ENCODE assay signal across 2 cellular contexts in the genomic region with DNA sequence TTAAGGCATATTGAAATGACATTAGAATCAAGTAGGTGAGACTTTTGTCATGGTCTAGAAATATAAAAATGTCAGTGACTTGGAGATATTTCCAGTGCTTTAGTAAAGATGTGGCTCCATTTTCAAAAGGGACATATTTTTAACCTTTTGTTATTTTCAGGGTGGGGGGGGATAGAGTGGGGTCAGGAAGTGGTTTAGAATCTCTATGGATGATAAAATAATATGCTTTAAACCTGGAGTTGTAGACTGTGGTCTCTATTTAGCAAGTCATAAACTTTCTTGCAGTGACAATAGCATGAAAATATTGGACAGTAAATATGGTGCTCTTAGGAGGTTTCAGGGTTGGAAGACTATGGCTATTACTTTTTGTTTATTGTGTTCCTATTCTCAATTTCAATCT.
TF ChIP-seq lines count a peak whose summit lies in the region.

No MANE protein-coding gene starts in this region.

TF ChIP-seq in SK-N-SH, 30 proteins besides CTCF, POLR2A, EP300 and RAD21 (continued from another document):
- TF ChIP-seq IRF3 (IDR thresholded peaks at IDR 0.05; ENCODE audit: low read depth, low read length) (no peak), NRF1 (IDR thresholded peaks at IDR 0.05; ENCODE audit: low read depth, low read length) (no peak), NFIC (IDR thresholded peaks at IDR 0.05; ENCODE audit: borderline replicate concordance) (no peak), TAF1 (IDR thresholded peaks at IDR 0.05; ENCODE audit: borderline replicate concordance, low read depth, low read length) (no peak), JUND (IDR thresholded peaks at IDR 0.05) (no peak), GATA2 (CRISPR knock-in tag; IDR thresholded peaks at IDR 0.05) (no peak), SIN3A (IDR thresholded peaks at IDR 0.05; ENCODE audit: borderline replicate concordance, low read depth, low read length) (no peak), TCF12 (IDR thresholded peaks at IDR 0.05) (no peak), RXRA (IDR thresholded peaks at IDR 0.05; ENCODE audit: borderline replicate concordance, low read depth) (no peak)
- TF ChIP-seq, protein P1, sequence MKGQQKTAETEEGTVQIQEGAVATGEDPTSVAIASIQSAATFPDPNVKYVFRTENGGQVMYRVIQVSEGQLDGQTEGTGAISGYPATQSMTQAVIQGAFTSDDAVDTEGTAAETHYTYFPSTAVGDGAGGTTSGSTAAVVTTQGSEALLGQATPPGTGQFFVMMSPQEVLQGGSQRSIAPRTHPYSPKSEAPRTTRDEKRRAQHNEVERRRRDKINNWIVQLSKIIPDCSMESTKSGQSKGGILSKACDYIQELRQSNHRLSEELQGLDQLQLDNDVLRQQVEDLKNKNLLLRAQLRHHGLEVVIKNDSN (IDR thresholded peaks at IDR 0.05; ENCODE audit: borderline replicate concordance, low read depth), result no peak
- TF ChIP-seq, protein P2, sequence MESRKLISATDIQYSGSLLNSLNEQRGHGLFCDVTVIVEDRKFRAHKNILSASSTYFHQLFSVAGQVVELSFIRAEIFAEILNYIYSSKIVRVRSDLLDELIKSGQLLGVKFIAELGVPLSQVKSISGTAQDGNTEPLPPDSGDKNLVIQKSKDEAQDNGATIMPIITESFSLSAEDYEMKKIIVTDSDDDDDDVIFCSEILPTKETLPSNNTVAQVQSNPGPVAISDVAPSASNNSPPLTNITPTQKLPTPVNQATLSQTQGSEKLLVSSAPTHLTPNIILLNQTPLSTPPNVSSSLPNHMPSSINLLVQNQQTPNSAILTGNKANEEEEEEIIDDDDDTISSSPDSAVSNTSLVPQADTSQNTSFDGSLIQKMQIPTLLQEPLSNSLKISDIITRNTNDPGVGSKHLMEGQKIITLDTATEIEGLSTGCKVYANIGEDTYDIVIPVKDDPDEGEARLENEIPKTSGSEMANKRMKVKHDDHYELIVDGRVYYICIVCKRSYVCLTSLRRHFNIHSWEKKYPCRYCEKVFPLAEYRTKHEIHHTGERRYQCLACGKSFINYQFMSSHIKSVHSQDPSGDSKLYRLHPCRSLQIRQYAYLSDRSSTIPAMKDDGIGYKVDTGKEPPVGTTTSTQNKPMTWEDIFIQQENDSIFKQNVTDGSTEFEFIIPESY (IDR thresholded peaks at IDR 0.05; ENCODE audit: borderline replicate concordance, low read depth), result no peak

TF ChIP-seq in SK-N-SH treated with all-trans-retinoic acid at 6 μM for 48 hours, 23 proteins besides CTCF, POLR2A, EP300 and RAD21 (continued from another document):
- no peak for TF ChIP-seq GLIS3 (CRISPR knock-in tag; IDR thresholded peaks at IDR 0.05)
- TF ChIP-seq, protein P3, sequence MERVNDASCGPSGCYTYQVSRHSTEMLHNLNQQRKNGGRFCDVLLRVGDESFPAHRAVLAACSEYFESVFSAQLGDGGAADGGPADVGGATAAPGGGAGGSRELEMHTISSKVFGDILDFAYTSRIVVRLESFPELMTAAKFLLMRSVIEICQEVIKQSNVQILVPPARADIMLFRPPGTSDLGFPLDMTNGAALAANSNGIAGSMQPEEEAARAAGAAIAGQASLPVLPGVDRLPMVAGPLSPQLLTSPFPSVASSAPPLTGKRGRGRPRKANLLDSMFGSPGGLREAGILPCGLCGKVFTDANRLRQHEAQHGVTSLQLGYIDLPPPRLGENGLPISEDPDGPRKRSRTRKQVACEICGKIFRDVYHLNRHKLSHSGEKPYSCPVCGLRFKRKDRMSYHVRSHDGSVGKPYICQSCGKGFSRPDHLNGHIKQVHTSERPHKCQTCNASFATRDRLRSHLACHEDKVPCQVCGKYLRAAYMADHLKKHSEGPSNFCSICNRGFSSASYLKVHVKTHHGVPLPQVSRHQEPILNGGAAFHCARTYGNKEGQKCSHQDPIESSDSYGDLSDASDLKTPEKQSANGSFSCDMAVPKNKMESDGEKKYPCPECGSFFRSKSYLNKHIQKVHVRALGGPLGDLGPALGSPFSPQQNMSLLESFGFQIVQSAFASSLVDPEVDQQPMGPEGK (CRISPR knock-in tag; IDR thresholded peaks at IDR 0.05; ENCODE audit: borderline replicate concordance), result no peak
- no peak for TF ChIP-seq RARB (CRISPR knock-in tag; IDR thresholded peaks at IDR 0.05)
- TF ChIP-seq ZNF8 (CRISPR knock-in tag; IDR thresholded peaks at IDR 0.05), result no peak
- TF ChIP-seq CREB5 (CRISPR knock-in tag; IDR thresholded peaks at IDR 0.05; ENCODE audit: low read depth), result no peak
- TF ChIP-seq ESRRG (CRISPR knock-in tag; IDR thresholded peaks at IDR 0.05), result no peak
- TF ChIP-seq, protein P4, sequence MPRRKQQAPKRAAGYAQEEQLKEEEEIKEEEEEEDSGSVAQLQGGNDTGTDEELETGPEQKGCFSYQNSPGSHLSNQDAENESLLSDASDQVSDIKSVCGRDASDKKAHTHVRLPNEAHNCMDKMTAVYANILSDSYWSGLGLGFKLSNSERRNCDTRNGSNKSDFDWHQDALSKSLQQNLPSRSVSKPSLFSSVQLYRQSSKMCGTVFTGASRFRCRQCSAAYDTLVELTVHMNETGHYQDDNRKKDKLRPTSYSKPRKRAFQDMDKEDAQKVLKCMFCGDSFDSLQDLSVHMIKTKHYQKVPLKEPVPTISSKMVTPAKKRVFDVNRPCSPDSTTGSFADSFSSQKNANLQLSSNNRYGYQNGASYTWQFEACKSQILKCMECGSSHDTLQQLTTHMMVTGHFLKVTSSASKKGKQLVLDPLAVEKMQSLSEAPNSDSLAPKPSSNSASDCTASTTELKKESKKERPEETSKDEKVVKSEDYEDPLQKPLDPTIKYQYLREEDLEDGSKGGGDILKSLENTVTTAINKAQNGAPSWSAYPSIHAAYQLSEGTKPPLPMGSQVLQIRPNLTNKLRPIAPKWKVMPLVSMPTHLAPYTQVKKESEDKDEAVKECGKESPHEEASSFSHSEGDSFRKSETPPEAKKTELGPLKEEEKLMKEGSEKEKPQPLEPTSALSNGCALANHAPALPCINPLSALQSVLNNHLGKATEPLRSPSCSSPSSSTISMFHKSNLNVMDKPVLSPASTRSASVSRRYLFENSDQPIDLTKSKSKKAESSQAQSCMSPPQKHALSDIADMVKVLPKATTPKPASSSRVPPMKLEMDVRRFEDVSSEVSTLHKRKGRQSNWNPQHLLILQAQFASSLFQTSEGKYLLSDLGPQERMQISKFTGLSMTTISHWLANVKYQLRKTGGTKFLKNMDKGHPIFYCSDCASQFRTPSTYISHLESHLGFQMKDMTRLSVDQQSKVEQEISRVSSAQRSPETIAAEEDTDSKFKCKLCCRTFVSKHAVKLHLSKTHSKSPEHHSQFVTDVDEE (CRISPR knock-in tag; IDR thresholded peaks at IDR 0.05), result no peak
